10 cellular contexts compared by ENCODE assay signal in the genomic region with DNA sequence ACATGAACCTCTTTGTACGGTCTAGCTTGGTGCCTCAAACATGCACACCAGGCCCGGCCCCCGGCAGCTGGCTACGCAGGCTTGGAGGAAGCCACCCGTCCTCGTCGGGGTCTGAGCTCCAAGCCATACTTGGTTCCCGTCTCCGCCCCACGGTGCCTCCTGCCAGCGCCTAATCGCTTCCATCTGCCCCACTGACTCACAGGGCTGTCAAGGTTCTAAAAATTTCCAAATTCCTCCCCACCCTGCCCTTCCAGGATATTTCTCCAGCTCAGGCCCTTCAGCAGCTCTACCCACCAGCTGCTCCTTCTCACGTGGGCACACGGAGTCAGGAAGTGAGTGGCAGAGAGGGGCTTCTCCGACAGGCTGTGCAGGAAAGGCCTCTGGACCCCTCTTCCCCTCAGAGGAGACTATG. TPM values are rescaled to one million over a fixed set of nuclear protein-coding genes. Genes with fewer than 3 reads are reported as not detected.
A peak's percentile ranks its signal among the peaks of the same experiment; 100 is the strongest.
DNase-seq lines count a peak whose midpoint lies in the region; TF ChIP-seq lines count a peak whose summit lies in the region.
"Had no signal": no experiment of that assay in that cellular context is flagged by ENCODE, and none has a peak within 500 bp of the region (broad histone marks: within the 10 kb centered on the region; RNA-seq: fewer than 3 reads in every experiment).

No MANE protein-coding gene starts in this region.

- no peaks in the 10 kb centered on the region for H3K9me3 ChIP-seq in skeletal muscle satellite cell (replicated peaks; ENCODE audit: low read length)

- H3K9ac ChIP-seq in skeletal muscle satellite cell (ENCODE audit: low read depth, low read length): peak overlapping the region; percentile 78

- H3K4me2 ChIP-seq in skeletal muscle satellite cell (ENCODE audit: low read length): peak overlapping the region; percentile 63

- no peaks in the 10 kb centered on the region for H3K27me3 ChIP-seq in skeletal muscle satellite cell (ENCODE audit: control insufficient read depth, insufficient read depth, low read length)

- DNase-seq in EH (ENCODE audit: low read depth) (peak; percentile 97), fibroblast of gingiva (ENCODE audit: low read depth) (peak; percentile 94), NCI-H510A (lab: John Stamatoyannopoulos, UW) (no peak), LoVo (ENCODE audit: low spot score) (no peak)
- DNase-seq in stimulated activated CD4-positive, alpha-beta T cell treated with anti-CD3 and anti-CD28 coated beads, Interleukin-1b, Interleukin-23, amount 100 ng/mL, for 48 hours: no peak
- no peak for DNase-seq in activated CD4-positive, alpha-beta T cell treated with anti-CD3 and anti-CD28 coated beads, Interleukin-2, amount 50 U/mL, for 48 hours
- DNase-seq: activated CD4-positive, CD25-positive, alpha-beta regulatory T cell; hypothalamus had no signal

- no peak overlapping the region for H3K4me3 ChIP-seq in skeletal muscle satellite cell (ENCODE audit: low read length)

- peaks cover 52% of the 10 kb centered on the region for H3K4me1 ChIP-seq in skeletal muscle satellite cell (ENCODE audit: control insufficient read depth, insufficient read depth, low read length)

- H3K36me3 ChIP-seq in skeletal muscle satellite cell (ENCODE audit: insufficient read depth, low read length): no peaks in the 10 kb centered on the region

TF ChIP-seq in PFSK-1, 5 proteins besides CTCF, POLR2A, EP300 and RAD21:
- TF ChIP-seq, protein P1, sequence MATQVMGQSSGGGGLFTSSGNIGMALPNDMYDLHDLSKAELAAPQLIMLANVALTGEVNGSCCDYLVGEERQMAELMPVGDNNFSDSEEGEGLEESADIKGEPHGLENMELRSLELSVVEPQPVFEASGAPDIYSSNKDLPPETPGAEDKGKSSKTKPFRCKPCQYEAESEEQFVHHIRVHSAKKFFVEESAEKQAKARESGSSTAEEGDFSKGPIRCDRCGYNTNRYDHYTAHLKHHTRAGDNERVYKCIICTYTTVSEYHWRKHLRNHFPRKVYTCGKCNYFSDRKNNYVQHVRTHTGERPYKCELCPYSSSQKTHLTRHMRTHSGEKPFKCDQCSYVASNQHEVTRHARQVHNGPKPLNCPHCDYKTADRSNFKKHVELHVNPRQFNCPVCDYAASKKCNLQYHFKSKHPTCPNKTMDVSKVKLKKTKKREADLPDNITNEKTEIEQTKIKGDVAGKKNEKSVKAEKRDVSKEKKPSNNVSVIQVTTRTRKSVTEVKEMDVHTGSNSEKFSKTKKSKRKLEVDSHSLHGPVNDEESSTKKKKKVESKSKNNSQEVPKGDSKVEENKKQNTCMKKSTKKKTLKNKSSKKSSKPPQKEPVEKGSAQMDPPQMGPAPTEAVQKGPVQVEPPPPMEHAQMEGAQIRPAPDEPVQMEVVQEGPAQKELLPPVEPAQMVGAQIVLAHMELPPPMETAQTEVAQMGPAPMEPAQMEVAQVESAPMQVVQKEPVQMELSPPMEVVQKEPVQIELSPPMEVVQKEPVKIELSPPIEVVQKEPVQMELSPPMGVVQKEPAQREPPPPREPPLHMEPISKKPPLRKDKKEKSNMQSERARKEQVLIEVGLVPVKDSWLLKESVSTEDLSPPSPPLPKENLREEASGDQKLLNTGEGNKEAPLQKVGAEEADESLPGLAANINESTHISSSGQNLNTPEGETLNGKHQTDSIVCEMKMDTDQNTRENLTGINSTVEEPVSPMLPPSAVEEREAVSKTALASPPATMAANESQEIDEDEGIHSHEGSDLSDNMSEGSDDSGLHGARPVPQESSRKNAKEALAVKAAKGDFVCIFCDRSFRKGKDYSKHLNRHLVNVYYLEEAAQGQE (IDR thresholded peaks at IDR 0.05; ENCODE audit: insufficient read depth in 1 of 2, low read depth in 2 of 2, low read length in 2 of 2): no peak
- peak; percentile 48 for TF ChIP-seq FOXP2 (optimal IDR thresholded peaks at IDR 0.05; ENCODE audit: borderline replicate concordance, extremely low read depth, extremely low read length, insufficient read depth)

RNA-seq across cellular contexts. Expression of a gene that starts 38.8 kb away (rescaled TPM):
- polyA plus RNA-seq in PFSK-1 (2012; ENCODE audit: insufficient read length, low read depth): not detected
- total RNA-seq in skeletal muscle satellite cell (2012; rRNA removed): not detected in 2 replicates

RNA-seq across cellular contexts. Expression of a gene that starts 57.4 kb away (rescaled TPM):
- 1.2 TPM for polyA plus RNA-seq in PFSK-1 (2012; ENCODE audit: insufficient read length, low read depth)
- total RNA-seq in skeletal muscle satellite cell (2012; rRNA removed): 2.5 and 13.3 TPM in 2 replicates

Comparison
In these comparisons a context has a peak if more than half of its experiments do, and no peak if none do; other contexts are left out.
1. DNase-seq: peak in EH (single experiment) and fibroblast of gingiva (single experiment); none in NCI-H510A (single experiment), LoVo (single experiment), stimulated activated CD4-positive, alpha-beta T cell treated with anti-CD3 and anti-CD28 coated beads, Interleukin-1b, Interleukin-23, amount 100 ng/mL, for 48 hours (single experiment) and activated CD4-positive, alpha-beta T cell treated with anti-CD3 and anti-CD28 coated beads, Interleukin-2, amount 50 U/mL, for 48 hours (0 of 2).